ENCODE assay signal across 24 cellular contexts in genomic region chr2:36165132-36165531, GRCh38.
DNase-seq lines count a peak whose midpoint lies in the region; ATAC-seq, FAIRE-seq and TF ChIP-seq lines count a peak whose summit lies in the region.
"Had no signal": no experiment of that assay in that cellular context is flagged by ENCODE, and none has a peak within 500 bp of the region (broad histone marks: within the 10 kb centered on the region; RNA-seq: fewer than 3 reads in every experiment).

No MANE protein-coding gene starts in this region.

- peak; percentile 48 for ATAC-seq in GM19468 (IDR thresholded peaks at IDR 0.05; ENCODE audit: extremely low read depth, unreplicated experiment)
- peak; percentile 62 for ATAC-seq in HG02943 (IDR thresholded peaks at IDR 0.05; ENCODE audit: low read depth, unreplicated experiment)
- ATAC-seq in HG03565 (IDR thresholded peaks at IDR 0.05; ENCODE audit: unreplicated experiment): peak; percentile 41
- ATAC-seq in GM18858 (IDR thresholded peaks at IDR 0.05; ENCODE audit: unreplicated experiment): no peak
- no peak for ATAC-seq in mucosa of descending colon
- ATAC-seq: GM23338; naive thymus-derived CD4-positive, alpha-beta T cell had no signal

- peak; percentile 66 for FAIRE-seq in GM18507 (lab: Jason Lieb, UNC)

- DNase-seq in GM18507 (ENCODE audit: extremely low spot score, insufficient read length, low read depth): no peak
- DNase-seq in NOMO-1 treated with DMSO at 0.1 percent for 48 hours (lab: John Stamatoyannopoulos, UW; ENCODE audit: unreplicated experiment): no peak
- DNase-seq in mucosa of descending colon: no peak
- DNase-seq in H4 (ENCODE audit: low spot score): no peak
- DNase-seq: ACHN; activated CD4-positive, alpha-beta T cell treated with anti-CD3 and anti-CD28 coated beads, Interleukin-2, amount 50 U/mL, for 1 hour; activated naive CD4-positive, alpha-beta T cell; anterior cingulate cortex; CD4-positive, alpha-beta T cell; glutamatergic neuron; immature natural killer cell; KG1; naive thymus-derived CD4-positive, alpha-beta T cell; NCI-H1092 treated with DMSO at 0.1 percent for 48 hours; NCI-H748 treated with DMSO at 0.1 percent for 48 hours; ovary; PC-9; stimulated activated CD4-positive, alpha-beta T cell treated with anti-CD3 and anti-CD28 coated beads, Interleukin-2, amount 100 ng/mL, for 48 hours had no signal

- no peak overlapping the region for H3K4me3 ChIP-seq in mucosa of descending colon
- H3K4me3 ChIP-seq: esophagus muscularis mucosa, GM23338, ovary, PC-9 had no signal

- intact Hi-C loops in mucosa of descending colon (cut with DNase I, micrococcal nuclease): no loop called here

- TF ChIP-seq CTCF in mucosa of descending colon (IDR thresholded peaks at IDR 0.05): no peak

- H3K36me3 ChIP-seq in mucosa of descending colon (ENCODE audit: low read depth): no peaks in the 10 kb centered on the region
- H3K36me3 ChIP-seq: esophagus muscularis mucosa, ovary had no signal

- no peaks in the 10 kb centered on the region for H3K4me1 ChIP-seq in mucosa of descending colon (ENCODE audit: low read depth)
- H3K4me1 ChIP-seq: esophagus muscularis mucosa had no signal

- no peaks in the 10 kb centered on the region for H3K9me3 ChIP-seq in mucosa of descending colon
- H3K9me3 ChIP-seq: esophagus muscularis mucosa, ovary had no signal

Comparison
In these comparisons a context has a peak if more than half of its experiments do, and no peak if none do; other contexts are left out.
1. ATAC-seq: peak in GM19468 (single experiment), HG02943 (single experiment) and HG03565 (single experiment); none in GM18858 (single experiment) and mucosa of descending colon (single experiment).